Comparison of ENCODE assay signal across 8 cellular contexts in genomic region chr2:120820885-120821279, GRCh38.
DNase-seq lines count a peak whose midpoint lies in the region; ATAC-seq, FAIRE-seq and TF ChIP-seq lines count a peak whose summit lies in the region.

No MANE protein-coding gene starts in this region.

- H3K18ac ChIP-seq in mesendoderm (ENCODE audit: low read length), result no peak overlapping the region

- TF ChIP-seq POLR2A in body of pancreas (IDR thresholded peaks at IDR 0.05), result no peak

- intact Hi-C loops in body of pancreas (cut with DNase I), result no loop called here

- no peaks in the 10 kb centered on the region for H3K36me3 ChIP-seq in body of pancreas (replicated peaks in 1 of 2; ENCODE audit: insufficient read depth in 1 of 2, low read depth in 2 of 2)
- H3K36me3 ChIP-seq in mesendoderm (ENCODE audit: control insufficient read depth, insufficient read depth, low read length), result no peaks in the 10 kb centered on the region

- H3K27ac ChIP-seq in body of pancreas (no peak overlapping the region), mesendoderm (ENCODE audit: low read depth, low read length) (no peak overlapping the region)

- H2BK120ac ChIP-seq in mesendoderm (ENCODE audit: low read depth, low read length), result no peak overlapping the region

- no peak for TF ChIP-seq CTCF in body of pancreas (IDR thresholded peaks at IDR 0.05)

- H2BK15ac ChIP-seq in mesendoderm (replicated peaks; ENCODE audit: low read depth), result no peak overlapping the region

- H3K79me2 ChIP-seq in mesendoderm (ENCODE audit: control insufficient read depth, insufficient read depth, low read length), result peaks cover 4% of the 10 kb centered on the region

- peak; percentile 19 for ATAC-seq in body of pancreas
- no peak for ATAC-seq in HG02852 (IDR thresholded peaks at IDR 0.05; ENCODE audit: unreplicated experiment)
- no peak for ATAC-seq in GM21786 (IDR thresholded peaks at IDR 0.05; ENCODE audit: unreplicated experiment)
- no peak for ATAC-seq in GM19463 (IDR thresholded peaks at IDR 0.05; ENCODE audit: unreplicated experiment)

- H3K27me3 ChIP-seq in body of pancreas (no peaks in the 10 kb centered on the region), mesendoderm (ENCODE audit: insufficient read depth, low read length, poor library complexity) (no peaks in the 10 kb centered on the region)

- peak; percentile 75 for FAIRE-seq in urothelium cell line (lab: Jason Lieb, UNC)

- H3K4me2 ChIP-seq in mesendoderm (ENCODE audit: low read length), result no peak overlapping the region

- H3K4ac ChIP-seq in mesendoderm (ENCODE audit: low read depth, low read length), result no peak overlapping the region

- H2BK5ac ChIP-seq in mesendoderm (ENCODE audit: low read length), result no peak overlapping the region

- H3K56ac ChIP-seq in mesendoderm (ENCODE audit: low read length), result peak overlapping the region; percentile 34

- H3K4me3 ChIP-seq in body of pancreas (no peak overlapping the region), mesendoderm (ENCODE audit: low read length) (no peak overlapping the region)

- H3K9ac ChIP-seq in mesendoderm (ENCODE audit: low read length), result peak overlapping the region; percentile 15

- H3K9me3 ChIP-seq in body of pancreas, result no peaks in the 10 kb centered on the region

- WGBS in body of pancreas, 2 donors, result 65 to 66% methylated on average over 5 to 12 of the region's 12 CpGs
- no CpG with 5 or more reads among the region's 12 CpGs for WGBS in mesendoderm (ENCODE audit: extremely low coverage, insufficient coverage, low lambda C conversion rate)

- no peak overlapping the region for H4K5ac ChIP-seq in mesendoderm (ENCODE audit: low read length)

- peak; percentile 47 for DNase-seq in NCI-H82 (lab: John Stamatoyannopoulos, UW)
- no peak for DNase-seq in NCI-H82 treated with DMSO at 0.1 percent for 48 hours (lab: John Stamatoyannopoulos, UW; ENCODE audit: unreplicated experiment)
- peak in 1 of 4 donors; percentile 23 for DNase-seq in body of pancreas
- DNase-seq in mesendoderm, result peak; percentile 37
- peak; percentile 74 for DNase-seq in urothelium cell line (ENCODE audit: low spot score)

- H2AK5ac ChIP-seq in mesendoderm (ENCODE audit: low read length), result no peak overlapping the region

- H3K23ac ChIP-seq in mesendoderm (ENCODE audit: low read length), result no peak overlapping the region

- no peak overlapping the region for H4K8ac ChIP-seq in mesendoderm (ENCODE audit: low read depth, low read length)

- no peaks in the 10 kb centered on the region for H3K4me1 ChIP-seq in body of pancreas
- H3K4me1 ChIP-seq in mesendoderm (ENCODE audit: control insufficient read depth, low read depth, low read length), result peaks cover 15% of the 10 kb centered on the region

- H3K79me1 ChIP-seq in mesendoderm (ENCODE audit: low read length), result peaks cover 14% of the 10 kb centered on the region
